In the genomic region with DNA sequence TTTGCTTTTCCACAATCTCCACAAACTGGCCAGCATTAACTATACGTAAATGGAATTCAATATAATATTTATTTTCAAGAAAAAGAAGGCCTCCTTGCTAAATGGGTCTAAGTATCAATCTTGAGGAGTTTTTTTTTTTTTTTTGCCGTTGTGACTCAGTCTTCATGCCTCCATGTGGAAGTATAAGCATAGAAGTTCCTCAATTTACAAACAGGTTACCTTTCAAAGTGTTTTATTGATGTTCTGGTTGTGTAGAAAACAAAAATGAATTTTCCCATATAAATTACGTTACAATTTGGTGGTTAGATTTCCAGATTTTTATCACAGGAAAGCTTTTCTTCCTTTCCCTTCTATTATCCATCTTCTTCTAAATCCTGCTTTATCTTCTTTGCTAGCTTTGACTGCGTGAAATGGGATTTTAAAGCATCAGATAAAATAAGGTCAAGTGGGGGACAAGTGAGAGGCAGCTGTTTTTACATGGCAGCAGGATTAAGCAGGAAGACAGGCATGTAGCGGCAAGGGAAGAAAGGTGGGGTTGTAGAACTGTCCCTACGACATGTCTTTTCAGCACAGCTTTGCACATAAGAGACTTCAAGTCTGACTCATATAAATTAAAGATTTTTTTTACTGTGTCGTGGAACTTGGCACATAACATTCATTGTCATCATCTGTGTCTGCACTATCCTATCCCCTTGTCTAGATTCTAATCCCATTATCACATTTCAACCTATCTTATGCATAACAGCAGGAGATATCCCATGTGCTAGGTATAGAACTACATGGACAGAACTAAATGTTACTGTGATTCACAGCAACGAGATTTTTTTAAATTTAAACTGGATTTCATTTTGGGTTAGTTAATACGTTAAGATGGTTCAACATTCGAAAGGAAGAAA, we compare ENCODE assay signal across 12 cellular contexts.
DNase-seq lines count a peak whose midpoint lies in the region; ATAC-seq and TF ChIP-seq lines count a peak whose summit lies in the region.
"Had no signal": no experiment of that assay in that cellular context is flagged by ENCODE, and none has a peak within 500 bp of the region (broad histone marks: within the 10 kb centered on the region; RNA-seq: fewer than 3 reads in every experiment).

No MANE protein-coding gene starts in this region.

- H3K9ac ChIP-seq in trophoblast cell (ENCODE audit: low read length): no peak overlapping the region
- H3K9ac ChIP-seq: neural progenitor cell had no signal

- H3K79me2 ChIP-seq in trophoblast cell (ENCODE audit: control insufficient read depth, insufficient read depth, low read length, poor library complexity): no peaks in the 10 kb centered on the region

- H3K27me3 Mint-ChIP-seq in activated CD4-positive, alpha-beta T cell treated with anti-CD3 and anti-CD28 coated beads, Interleukin-2, amount 10 ng/mL, durations not matched to agents 24 days and 14 days: no peaks in the 10 kb centered on the region
- peaks cover 0 to 4% (median 0%) of the 10 kb centered on the region in 5 donors for H3K27me3 Mint-ChIP-seq in naive thymus-derived CD4-positive, alpha-beta T cell

- H4K91ac ChIP-seq in trophoblast cell (ENCODE audit: low read depth, low read length): peak overlapping the region; percentile 66

- CTCF ChIA-PET in Panc1 (lab: Charles Lee): interaction anchor here (0.7 kb wide), 1 partner anchor 790 kb away, joined by 12 read pairs; no protein-coding TSS in a partner anchor
- CTCF ChIA-PET in naive thymus-derived CD4-positive, alpha-beta T cell (lab: Charles Lee): no interaction called here

- H3K27me3 ChIP-seq in Panc1 (ENCODE audit: control insufficient read depth, insufficient read depth, low read length) (no peaks in the 10 kb centered on the region), brain microvascular endothelial cell (replicated peaks) (no peaks in the 10 kb centered on the region), trophoblast cell (ENCODE audit: insufficient read depth, low read length) (no peaks in the 10 kb centered on the region)
- no peaks in the 10 kb centered on the region for H3K27me3 ChIP-seq in naive thymus-derived CD4-positive, alpha-beta T cell (ENCODE audit: control insufficient read depth in 2 of 2, insufficient read depth in 2 of 2, low read length in 2 of 2)
- H3K27me3 ChIP-seq: neural progenitor cell had no signal

- in situ Hi-C loops in Panc1 (cut with HindIII; ENCODE audit: low pct_unique_long_range_greater_than_20kb, low sequenced_read_pairs): no loop called here
- in situ Hi-C loops in brain microvascular endothelial cell (cut with HindIII; ENCODE audit: low pct_ligation_motif_present, low sequenced_read_pairs): loop anchor here (25.0 kb wide), 1 partner anchor 169 kb away; no protein-coding TSS in a partner anchor

- H3K9me3 ChIP-seq in Panc1 (ENCODE audit: control insufficient read depth, insufficient read depth, low read depth, low read length) (peaks cover 36% of the 10 kb centered on the region; the same call in 1 of the 2 replicates), trophoblast cell (ENCODE audit: insufficient read depth, low read depth, low read length) (no peaks in the 10 kb centered on the region)
- no peaks in the 10 kb centered on the region for H3K9me3 ChIP-seq in naive thymus-derived CD4-positive, alpha-beta T cell (ENCODE audit: control insufficient read depth in 2 of 3, low read length in 3 of 3)

- H3K4me2 ChIP-seq in trophoblast cell (ENCODE audit: low read length): no peak overlapping the region
- H3K4me2 ChIP-seq: neural progenitor cell had no signal

- no CpG with 5 or more reads among the region's 10 CpGs for WGBS in trophoblast cell (ENCODE audit: extremely low coverage, insufficient coverage, insufficient read length)

- no peak overlapping the region for H3K14ac ChIP-seq in trophoblast cell (ENCODE audit: low read length)

- no peak overlapping the region for H3K4me3 ChIP-seq in Panc1 (ENCODE audit: low read depth in 2 of 2, low read length in 2 of 2)
- H3K4me3 ChIP-seq in brain microvascular endothelial cell (ENCODE audit: low read depth, low read length): no peak overlapping the region
- no peak overlapping the region for H3K4me3 ChIP-seq in trophoblast cell (ENCODE audit: low read depth, low read length)
- H3K4me3 ChIP-seq in naive thymus-derived CD4-positive, alpha-beta T cell (ENCODE audit: low read length): no peak overlapping the region
- H3K4me3 ChIP-seq: neural progenitor cell had no signal

- H3K4me1 Mint-ChIP-seq in activated CD4-positive, alpha-beta T cell treated with anti-CD3 and anti-CD28 coated beads, Interleukin-2, amount 10 ng/mL, durations not matched to agents 24 days and 14 days: peaks cover 46% of the 10 kb centered on the region
- H3K4me1 Mint-ChIP-seq in naive thymus-derived CD4-positive, alpha-beta T cell: peaks cover 0 to 45% (median 0%) of the 10 kb centered on the region in 7 donors

- H4K8ac ChIP-seq in trophoblast cell (ENCODE audit: low read depth, low read length): no peak overlapping the region

- peaks cover 6% of the 10 kb centered on the region for H3K9me3 Mint-ChIP-seq in activated CD4-positive, alpha-beta T cell treated with anti-CD3 and anti-CD28 coated beads, Interleukin-2, amount 10 ng/mL, durations not matched to agents 24 days and 14 days
- H3K9me3 Mint-ChIP-seq in naive thymus-derived CD4-positive, alpha-beta T cell: peaks cover 0 to 7% (median 0%) of the 10 kb centered on the region in 11 donors

- intact Hi-C loops in activated CD4-positive, alpha-beta T cell treated with anti-CD3 and anti-CD28 coated beads, Interleukin-2, amount 10 ng/mL, durations not matched to agents 24 days and 14 days (cut with micrococcal nuclease): no loop called here
- intact Hi-C loops in Panc1 (cut with micrococcal nuclease; ENCODE audit: unreplicated experiment) (no loop called here), left cardiac atrium (cut with DNase I) (no loop called here)
- intact Hi-C loops in naive thymus-derived CD4-positive, alpha-beta T cell (cut with micrococcal nuclease): no loop called here

- peak overlapping the region; percentile 96 for H3K27ac Mint-ChIP-seq in activated CD4-positive, alpha-beta T cell treated with anti-CD3 and anti-CD28 coated beads, Interleukin-2, amount 10 ng/mL, durations not matched to agents 24 days and 14 days
- H3K27ac Mint-ChIP-seq in naive thymus-derived CD4-positive, alpha-beta T cell: peak overlapping the region in 2 of 9 donors; percentile 12 to 91

- H3K79me1 ChIP-seq in trophoblast cell (ENCODE audit: low read length): peaks cover 4% of the 10 kb centered on the region

- peak overlapping the region; percentile 27 for H3K4ac ChIP-seq in trophoblast cell (ENCODE audit: low read depth, low read length)

- H3K36me3 Mint-ChIP-seq in activated CD4-positive, alpha-beta T cell treated with anti-CD3 and anti-CD28 coated beads, Interleukin-2, amount 10 ng/mL, durations not matched to agents 24 days and 14 days (ENCODE audit: low read depth): peaks cover 15% of the 10 kb centered on the region
- H3K36me3 Mint-ChIP-seq in naive thymus-derived CD4-positive, alpha-beta T cell: peaks cover 0 to 12% (median 0%) of the 10 kb centered on the region in 5 donors
- H3K36me3 Mint-ChIP-seq: neural progenitor cell had no signal

- no peak overlapping the region for H3K23ac ChIP-seq in trophoblast cell (ENCODE audit: low read length)

- BruUV-seq in Panc1 (replicated peaks; lab: Mats Ljungman, UMichigan): no TSS peak

- H2BK5ac ChIP-seq in trophoblast cell (ENCODE audit: low read depth, low read length, poor library complexity): peak overlapping the region; percentile 14

- H3K18ac ChIP-seq in trophoblast cell (ENCODE audit: low read length): no peak overlapping the region

- H2BK12ac ChIP-seq in trophoblast cell (ENCODE audit: low read length): peak overlapping the region; percentile 73

- no peak overlapping the region for H4K12ac ChIP-seq in trophoblast cell (ENCODE audit: low read depth, low read length)

- H3K4me3 Mint-ChIP-seq in activated CD4-positive, alpha-beta T cell treated with anti-CD3 and anti-CD28 coated beads, Interleukin-2, amount 10 ng/mL, durations not matched to agents 24 days and 14 days: peak overlapping the region; percentile 63
- peak overlapping the region in 1 of 10 donors; percentile 54 for H3K4me3 Mint-ChIP-seq in naive thymus-derived CD4-positive, alpha-beta T cell
- H3K4me3 Mint-ChIP-seq: neural progenitor cell had no signal

- POLR2A ChIA-PET in Panc1 (lab: Charles Lee): interaction anchor here (0.6 kb wide), 1 partner anchor 11 kb away, joined by 3 read pairs; no protein-coding TSS in a partner anchor
- POLR2A ChIA-PET in naive thymus-derived CD4-positive, alpha-beta T cell (lab: Charles Lee): no interaction called here

- H3K36me3 ChIP-seq in Panc1 (ENCODE audit: control insufficient read depth, insufficient read depth, low read length) (no peaks in the 10 kb centered on the region), brain microvascular endothelial cell (replicated peaks) (no peaks in the 10 kb centered on the region), trophoblast cell (ENCODE audit: control insufficient read depth in 1 of 2, insufficient read depth in 2 of 2, low read length in 2 of 2) (no peaks in the 10 kb centered on the region)
- H3K36me3 ChIP-seq in naive thymus-derived CD4-positive, alpha-beta T cell (ENCODE audit: control insufficient read depth in 2 of 3, insufficient read depth in 3 of 3, low read length in 3 of 3): no peaks in the 10 kb centered on the region
- H3K36me3 ChIP-seq: neural progenitor cell had no signal

- H3K27ac ChIP-seq in Panc1 (ENCODE audit: low read length) (peak overlapping the region; percentile 86), brain microvascular endothelial cell (peak overlapping the region; percentile 79), trophoblast cell (ENCODE audit: low read depth, low read length) (peak overlapping the region; percentile 10)
- H3K27ac ChIP-seq in naive thymus-derived CD4-positive, alpha-beta T cell (ENCODE audit: low read depth, low read length): no peak overlapping the region
- H3K27ac ChIP-seq: neural progenitor cell had no signal

- peak overlapping the region; percentile 46 for H2BK120ac ChIP-seq in trophoblast cell (ENCODE audit: insufficient read depth, low read length, poor library complexity)

- no peak overlapping the region for H2AK5ac ChIP-seq in trophoblast cell (ENCODE audit: low read length)

- no peak for DNase-seq in activated CD4-positive, alpha-beta T cell treated with anti-CD3 and anti-CD28 coated beads, Interleukin-2, amount 10 ng/mL, durations not matched to agents 24 days and 14 days
- DNase-seq in activated CD4-positive, alpha-beta T cell treated with anti-CD3 and anti-CD28 coated beads, Interleukin-2, amount 50 U/mL, for 1 hour: no peak
- DNase-seq in Panc1 (ENCODE audit: low read depth, low spot score) (no peak), brain microvascular endothelial cell (peak; percentile 21), trophoblast cell (peak in 1 of 2 donors; percentile 21), medulla oblongata (ENCODE audit: extremely low spot score) (no peak), left cardiac atrium (no peak)
- no peak for DNase-seq in naive thymus-derived CD4-positive, alpha-beta T cell
- DNase-seq: activated CD4-positive, CD25-positive, alpha-beta regulatory T cell treated with anti-CD3 and anti-CD28 coated beads, Interleukin-2, amount 50 U/mL, for 72 hours; kidney; Right ventricle myocardium superior had no signal

- ATAC-seq in Panc1 (no peak), left cardiac atrium (no peak)
- no peak for ATAC-seq in naive thymus-derived CD4-positive, alpha-beta T cell

- no peak overlapping the region for H2AFZ ChIP-seq in trophoblast cell (ENCODE audit: insufficient read depth, low read length, poor library complexity)
- H2AFZ ChIP-seq: neural progenitor cell had no signal

- TF ChIP-seq CTCF in Panc1 (IDR thresholded peaks at IDR 0.05) (no peak), brain microvascular endothelial cell (IDR thresholded peaks at IDR 0.05; ENCODE audit: low read depth, low read length, missing control alignments) (no peak)

- H3K4me1 ChIP-seq in Panc1 (ENCODE audit: control insufficient read depth, insufficient read depth, low read length): peaks cover 22% of the 10 kb centered on the region
- H3K4me1 ChIP-seq in trophoblast cell (ENCODE audit: control insufficient read depth in 1 of 2, insufficient read depth in 2 of 2, low read length in 2 of 2): no peaks in the 10 kb centered on the region
- peaks cover 0 to 6% of the 10 kb centered on the region in 2 donors for H3K4me1 ChIP-seq in naive thymus-derived CD4-positive, alpha-beta T cell (ENCODE audit: control insufficient read depth in 2 of 2, insufficient read depth in 2 of 2, low read length in 2 of 2)
